In the genomic region with DNA sequence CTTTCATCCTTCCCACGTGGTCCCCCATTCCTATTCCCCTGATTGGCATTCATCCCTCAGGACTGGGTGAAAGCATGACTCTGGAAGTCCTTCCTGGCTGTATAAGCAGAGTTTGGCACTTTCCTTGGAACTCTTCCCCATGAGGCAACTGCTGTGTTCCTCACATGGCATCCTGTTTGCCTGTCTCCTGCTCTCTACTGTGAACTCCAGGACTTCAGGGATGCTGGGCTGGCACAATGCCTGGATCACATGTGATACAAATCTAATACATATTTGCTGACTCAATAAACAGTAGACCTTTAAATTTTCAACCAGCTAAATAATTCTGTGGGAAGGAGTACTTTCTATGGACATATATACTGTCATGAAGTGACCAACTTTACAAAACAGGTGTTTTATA, we compare ENCODE assay signal across 13 cellular contexts. TPM values are rescaled to one million over a fixed set of nuclear protein-coding genes. Genes with fewer than 3 reads are reported as not detected.
DNase-seq lines count a peak whose midpoint lies in the region; ATAC-seq and TF ChIP-seq lines count a peak whose summit lies in the region.
"Had no signal": no experiment of that assay in that cellular context is flagged by ENCODE, and none has a peak within 500 bp of the region (broad histone marks: within the 10 kb centered on the region; RNA-seq: fewer than 3 reads in every experiment).

No MANE protein-coding gene starts in this region.

- H3K4me1 Mint-ChIP-seq in MCF 10A (ENCODE audit: insufficient read depth, unreplicated experiment): peaks cover 6% of the 10 kb centered on the region

- intact Hi-C loops in MCF 10A (cut with micrococcal nuclease): no loop called here
- intact Hi-C loops in right lobe of liver (cut with DNase I): no loop called here

- no peak overlapping the region for H3K27ac ChIP-seq in right lobe of liver

- H3K27me3 Mint-ChIP-seq in MCF 10A (ENCODE audit: insufficient read depth, unreplicated experiment): peaks cover 11% of the 10 kb centered on the region

- POLR2A ChIA-PET in AG04449 (lab: Yijun Ruan, JAX): no interaction called here
- POLR2A ChIA-PET in MCF 10A (lab: Yijun Ruan, JAX): interaction anchor here (1.1 kb wide), 1 partner anchor 366 kb away, joined by 3 read pairs; no protein-coding TSS in a partner anchor

- H3K9me3 Mint-ChIP-seq in MCF 10A (ENCODE audit: unreplicated experiment): no peaks in the 10 kb centered on the region
- H3K9me3 Mint-ChIP-seq: nephron progenitor cell had no signal

- DNase-seq in AG04449 (ENCODE audit: low read depth, low spot score) (peak; percentile 34), LNCaP clone FGC (ENCODE audit: low read depth) (peak; percentile 99), MCF 10A (ENCODE audit: unreplicated experiment) (peak; percentile 63), right lobe of liver (peak in 2 of 3 donors; percentile 50 to 61), NCI-H146 (lab: John Stamatoyannopoulos, UW) (no peak)
- DNase-seq: activated CD8-positive, alpha-beta T cell treated with anti-CD3 and anti-CD28 coated beads, Interleukin-2, amount 10 ng/mL, durations not matched to agents 7 days and 5 days; activated naive CD4-positive, alpha-beta T cell treated with Interleukin-2 at 50 U/mL for 16 hours; Kasumi-1; nephron progenitor cell; stimulated activated CD4-positive, alpha-beta T cell treated with anti-CD3 and anti-CD28 coated beads, Interleukin-12 subunit alpha, Interleukin-12 subunit beta, amount 100 ng/mL, for 4 hours had no signal

- H3K27me3 ChIP-seq in right lobe of liver: no peaks in the 10 kb centered on the region

- no peak overlapping the region for H3K27ac Mint-ChIP-seq in MCF 10A (ENCODE audit: low read depth, unreplicated experiment)
- H3K27ac Mint-ChIP-seq: activated CD8-positive, alpha-beta T cell treated with anti-CD3 and anti-CD28 coated beads, Interleukin-2, amount 10 ng/mL, durations not matched to agents 7 days and 5 days; nephron progenitor cell had no signal

- H3K9me3 ChIP-seq in right lobe of liver: no peaks in the 10 kb centered on the region

- H3K4me3 ChIP-seq in AG04449 (ENCODE audit: low read depth, low read length) (no peak overlapping the region), LNCaP clone FGC (ENCODE audit: low read depth, low read length) (no peak overlapping the region), right lobe of liver (no peak overlapping the region)

- CTCF ChIA-PET in AG04449 (lab: Yijun Ruan, JAX) (interaction anchor here (1.1 to 3.2 kb wide), 5 partner anchors 11 to 368 kb away, joined by 3 to 52 read pairs (median 7); a partner anchor contains a TSS), MCF 10A (lab: Yijun Ruan, JAX) (interaction anchor here (0.6 to 2.4 kb wide), 5 partner anchors 177 to 477 kb away, joined by 3 to 16 read pairs (median 3); no protein-coding TSS in a partner anchor)

- ATAC-seq in right lobe of liver (peak; percentile 24 to 40 (median 32)), GM19467 (IDR thresholded peaks at IDR 0.05; ENCODE audit: unreplicated experiment) (no peak), GM21529 (IDR thresholded peaks at IDR 0.05; ENCODE audit: unreplicated experiment) (no peak), HG03108 (IDR thresholded peaks at IDR 0.05; ENCODE audit: unreplicated experiment) (no peak)
- ATAC-seq: activated CD8-positive, alpha-beta T cell treated with anti-CD3 and anti-CD28 coated beads, Interleukin-2, amount 10 ng/mL, durations not matched to agents 7 days and 5 days had no signal

- H3K36me3 Mint-ChIP-seq in MCF 10A (ENCODE audit: insufficient read depth, unreplicated experiment): no peaks in the 10 kb centered on the region

- WGBS in right lobe of liver (ENCODE audit: insufficient coverage, low coverage, low lambda C conversion rate, missing lambda C conversion rate): 75% methylated on average over 1 of the region's 1 CpG

- TF ChIP-seq CTCF in AG04449 (IDR thresholded peaks at IDR 0.05; ENCODE audit: insufficient read depth, low read length, missing control alignments): no peak
- no peak for TF ChIP-seq CTCF in LNCaP clone FGC (IDR thresholded peaks at IDR 0.05; ENCODE audit: control insufficient read depth, extremely low read depth, insufficient read depth)
- no peak for TF ChIP-seq CTCF in MCF 10A (IDR thresholded peaks at IDR 0.05; ENCODE audit: unreplicated experiment)
- TF ChIP-seq CTCF in right lobe of liver (IDR thresholded peaks at IDR 0.05): no peak

- no peak overlapping the region for H3K4me3 Mint-ChIP-seq in MCF 10A (ENCODE audit: unreplicated experiment)
- H3K4me3 Mint-ChIP-seq: activated CD8-positive, alpha-beta T cell treated with anti-CD3 and anti-CD28 coated beads, Interleukin-2, amount 10 ng/mL, durations not matched to agents 7 days and 5 days; nephron progenitor cell had no signal

- no TSS peak for BruUV-seq in MCF 10A (replicated peaks; lab: Mats Ljungman, UMichigan)

- no peak for TF ChIP-seq POLR2A in right lobe of liver (IDR thresholded peaks at IDR 0.05)

- peaks cover 0 to 19% (median 3%) of the 10 kb centered on the region in 4 donors for H3K4me1 ChIP-seq in right lobe of liver

- H3K36me3 ChIP-seq in right lobe of liver: no peaks in the 10 kb centered on the region

RNA-seq across cellular contexts. Expression of a gene that starts 46.8 kb away (rescaled TPM):
- total RNA-seq in MCF 10A (2022): 58.3 and 63.5 TPM in 2 replicates
- 10 to 100 TPM; 18.5 to 36.4 (median 31.0) TPM for total RNA-seq in right lobe of liver

Comparison
In these comparisons a context has a peak if more than half of its experiments do, and no peak if none do; other contexts are left out.
1. ATAC-seq: peak in right lobe of liver (4 of 4); none in GM19467 (single experiment), GM21529 (single experiment) and HG03108 (single experiment).